In genomic region chr13:41059896-41060722, GRCh38 we compare ENCODE assay signal across 8 cellular contexts. TPM values are rescaled to one million over a fixed set of nuclear protein-coding genes. Genes with fewer than 3 reads are reported as not detected.
DNase-seq lines count a peak whose midpoint lies in the region; ATAC-seq and TF ChIP-seq lines count a peak whose summit lies in the region.

No MANE protein-coding gene starts in this region.

- H3K4me3 Mint-ChIP-seq in T-helper 17 cell, result peak overlapping the region; percentile 99

- H3K27ac ChIP-seq in angular gyrus (ENCODE audit: low read depth, low read length) (peak overlapping the region; percentile 99), rectal smooth muscle tissue (ENCODE audit: low read depth, low read length) (peak overlapping the region; percentile 98), vagina (peak overlapping the region; percentile 95)

- TF ChIP-seq POLR2A in vagina (IDR thresholded peaks at IDR 0.05), result peak in 1 of 2 donors; percentile 16

- no peaks in the 10 kb centered on the region for H3K27me3 Mint-ChIP-seq in T-helper 17 cell

- H3K4me3 ChIP-seq in rectal smooth muscle tissue (ENCODE audit: low read length), result peak overlapping the region; percentile 97
- peak overlapping the region; percentile 72 to 75 for H3K4me3 ChIP-seq in vagina

- peak; percentile 30 for TF ChIP-seq CTCF in GM12873 (IDR thresholded peaks at IDR 0.05; ENCODE audit: insufficient read depth, low read depth, low read length, missing control alignments)
- peak in 1 of 3 experiments; percentile 21 for TF ChIP-seq CTCF in vagina (IDR thresholded peaks at IDR 0.05)

- peaks cover 3% of the 10 kb centered on the region for H3K36me3 Mint-ChIP-seq in T-helper 17 cell (ENCODE audit: low read depth)

- peak; percentile 76 for DNase-seq in NCI-H1417 treated with DMSO at 0.1 percent for 48 hours (lab: John Stamatoyannopoulos, UW)
- peak; percentile 34 to 54 (median 53) for DNase-seq in T-helper 17 cell
- DNase-seq in hepatic stellate cell (ENCODE audit: low spot score), result peak; percentile 77
- DNase-seq in vagina (ENCODE audit: extremely low spot score in 2 of 2), result peak in 1 of 2 donors; percentile 96

- H3K4me1 ChIP-seq in rectal smooth muscle tissue (ENCODE audit: control insufficient read depth, insufficient read depth, low read length) (peaks cover 38% of the 10 kb centered on the region), vagina (peaks cover 72% of the 10 kb centered on the region)

- H3K27me3 ChIP-seq in rectal smooth muscle tissue (ENCODE audit: control insufficient read depth, insufficient read depth, low read length) (no peaks in the 10 kb centered on the region), vagina (no peaks in the 10 kb centered on the region)

- intact Hi-C loops in vagina (cut with DNase I), result loop anchor here (2.0 to 10.0 kb wide), 2 partner anchors 135 to 271 kb away; partner anchors contain the start of gene SLC25A15

- H3K36me3 ChIP-seq in rectal smooth muscle tissue (ENCODE audit: control insufficient read depth, insufficient read depth, low read length) (no peaks in the 10 kb centered on the region), vagina (no peaks in the 10 kb centered on the region)

- H3K9me3 ChIP-seq in T-helper 17 cell (ENCODE audit: control insufficient read depth, low read length, poor library complexity, severe bottlenecking), result no peaks in the 10 kb centered on the region
- no peaks in the 10 kb centered on the region for H3K9me3 ChIP-seq in vagina

- peaks cover 51% of the 10 kb centered on the region for H3K4me1 Mint-ChIP-seq in T-helper 17 cell

- ATAC-seq in HG02623 (IDR thresholded peaks at IDR 0.05; ENCODE audit: unreplicated experiment) (peak; percentile 33), T-helper 17 cell (peak; percentile 36)

- peak overlapping the region; percentile 99 for H3K9ac ChIP-seq in rectal smooth muscle tissue (ENCODE audit: low read length)

- H3K27ac Mint-ChIP-seq in T-helper 17 cell, result peak overlapping the region; percentile 99

RNA-seq across cellular contexts. Expression of gene WBP4, which starts 1.2 kb away (rescaled TPM):
- 1 to 10 TPM; 4.4 to 5.3 TPM for total RNA-seq in T-helper 17 cell
- 13.5 TPM for total RNA-seq in vagina

RNA-seq across cellular contexts. Expression of gene ELF1, which starts 41.0 kb away (rescaled TPM):
- total RNA-seq in T-helper 17 cell (100 to 1,000 TPM; 197 to 232 TPM), vagina (101 TPM)
